In genomic region chr5:6686501-6686900, GRCh38 we compare ENCODE assay signal across 2 cellular contexts.
TF ChIP-seq lines count a peak whose summit lies in the region.

No MANE protein-coding gene starts in this region.

TF ChIP-seq in neural cell, 6 proteins besides CTCF, POLR2A, EP300 and RAD21 (continued from another document):
- TF ChIP-seq REST (IDR thresholded peaks at IDR 0.05; ENCODE audit: borderline replicate concordance) (no peak), POLR2AphosphoS5 (IDR thresholded peaks at IDR 0.05) (no peak), MXI1 (conservative IDR thresholded peaks at IDR 0.05; ENCODE audit: poor library complexity, severe bottlenecking) (no peak), SMC3 (conservative IDR thresholded peaks at IDR 0.05; ENCODE audit: poor library complexity) (no peak), TAF1 (IDR thresholded peaks at IDR 0.05; ENCODE audit: low read depth) (no peak)

TF ChIP-seq in SK-N-SH treated with all-trans-retinoic acid at 6 μM for 48 hours, 23 proteins besides CTCF, POLR2A, EP300 and RAD21 (continued from another document):
- TF ChIP-seq ARNTL (CRISPR knock-in tag; IDR thresholded peaks at IDR 0.05; ENCODE audit: borderline replicate concordance, low read depth) (no peak), ZNF565 (CRISPR knock-in tag; conservative IDR thresholded peaks at IDR 0.05; ENCODE audit: low read depth) (no peak), SNAI2 (CRISPR knock-in tag; IDR thresholded peaks at IDR 0.05) (no peak), ZNF8 (CRISPR knock-in tag; IDR thresholded peaks at IDR 0.05) (no peak), BACH2 (CRISPR knock-in tag; IDR thresholded peaks at IDR 0.05; ENCODE audit: borderline replicate concordance) (no peak), OSR1 (CRISPR knock-in tag; IDR thresholded peaks at IDR 0.05) (no peak), ESRRG (CRISPR knock-in tag; IDR thresholded peaks at IDR 0.05) (no peak), CSDC2 (CRISPR knock-in tag; IDR thresholded peaks at IDR 0.05) (no peak), POU6F1 (CRISPR knock-in tag; IDR thresholded peaks at IDR 0.05; ENCODE audit: borderline replicate concordance, low read depth) (no peak)
